8 cellular contexts compared by ENCODE assay signal in the genomic region with DNA sequence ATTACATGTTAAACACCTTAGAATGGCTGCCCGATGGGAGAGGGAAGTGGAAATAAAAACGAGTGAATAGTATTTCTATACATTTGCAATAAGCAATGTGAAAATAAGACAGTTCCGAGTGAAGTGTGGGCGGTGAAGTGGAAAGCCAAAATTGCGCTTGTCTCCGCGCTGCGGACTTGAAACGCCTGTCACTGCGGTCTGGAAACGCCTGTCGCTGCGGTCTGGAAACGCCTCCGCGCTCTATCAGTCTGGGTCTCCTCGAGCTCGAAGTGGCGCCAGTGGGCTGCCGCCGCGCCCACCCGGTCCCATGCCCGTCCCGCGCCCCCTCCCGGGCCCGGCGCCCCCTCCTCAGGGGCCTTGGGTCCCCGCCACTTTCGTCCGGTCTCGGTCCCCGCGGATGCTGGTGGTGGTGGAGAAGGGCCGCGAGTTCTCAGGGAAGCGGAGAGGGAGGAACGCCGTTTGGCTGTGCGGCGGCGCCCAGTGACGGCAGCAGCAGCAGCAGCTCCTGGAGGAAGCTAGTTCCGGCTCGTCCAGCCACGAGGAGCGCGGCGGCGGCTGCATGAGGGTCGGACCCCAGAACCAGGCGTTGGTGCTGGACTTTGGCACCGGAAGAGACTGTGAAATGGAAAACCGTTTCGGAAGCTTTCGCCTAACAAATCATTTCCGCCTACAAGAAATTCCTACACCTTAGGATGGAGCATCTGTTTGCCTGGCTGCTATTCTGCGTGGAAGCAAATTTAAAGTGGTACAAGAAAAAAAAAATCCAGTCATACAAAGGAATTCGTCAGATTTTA. TPM values are rescaled to one million over a fixed set of nuclear protein-coding genes. Genes with fewer than 3 reads are reported as not detected.
DNase-seq lines count a peak whose midpoint lies in the region; ATAC-seq and TF ChIP-seq lines count a peak whose summit lies in the region.

No MANE protein-coding gene starts in this region.

- H3K9me3 ChIP-seq in duodenal mucosa (ENCODE audit: control insufficient read depth in 1 of 2, low read length in 2 of 2) (no peaks in the 10 kb centered on the region), right lobe of liver (no peaks in the 10 kb centered on the region)

- WGBS in right lobe of liver (ENCODE audit: insufficient coverage, low coverage, low lambda C conversion rate, missing lambda C conversion rate): 1% methylated on average over 26 of the region's 60 CpGs

- H3K4me1 ChIP-seq in duodenal mucosa (ENCODE audit: control insufficient read depth in 1 of 2, insufficient read depth in 2 of 2, low read length in 2 of 2) (peaks cover 16 to 20% of the 10 kb centered on the region in 2 donors), right lobe of liver (peaks cover 0 to 31% (median 3%) of the 10 kb centered on the region in 4 donors)

- peak; percentile 82 for DNase-seq in EH (ENCODE audit: low read depth)
- peak; percentile 93 for DNase-seq in NCI-H526 treated with DMSO at 0.1 percent for 48 hours (lab: John Stamatoyannopoulos, UW)
- DNase-seq in activated CD4-positive, alpha-beta memory T cell treated with anti-CD3 and anti-CD28 coated beads for 36 hours: peak; percentile 72
- DNase-seq in right lobe of liver: peak; percentile 69 to 81 (median 76)
- DNase-seq in stimulated activated CD4-positive, alpha-beta T cell treated with anti-CD3 and anti-CD28 coated beads, Interleukin-4, amount 100 ng/mL, for 24 hours: peak; percentile 69

- no peaks in the 10 kb centered on the region for H3K9me3 Mint-ChIP-seq in activated CD4-positive, alpha-beta memory T cell treated with anti-CD3 and anti-CD28 coated beads for 36 hours

- CTCF ChIA-PET in activated CD4-positive, alpha-beta memory T cell treated with anti-CD3 and anti-CD28 coated beads for 36 hours (lab: Charles Lee): interaction anchor here (0.6 to 3.4 kb wide), 14 partner anchors 9 to 151 kb away, joined by 3 to 15 read pairs (median 5); a partner anchor contains a TSS

- H3K27ac ChIP-seq in duodenal mucosa (ENCODE audit: low read depth, low read length): peak overlapping the region; percentile 78
- H3K27ac ChIP-seq in right lobe of liver: peak overlapping the region; percentile 41 to 69 (median 46)

- peak overlapping the region; percentile 79 for H3K4me3 Mint-ChIP-seq in activated CD4-positive, alpha-beta memory T cell treated with anti-CD3 and anti-CD28 coated beads for 36 hours

- peaks cover 16% of the 10 kb centered on the region for H3K27me3 Mint-ChIP-seq in activated CD4-positive, alpha-beta memory T cell treated with anti-CD3 and anti-CD28 coated beads for 36 hours

- no peaks in the 10 kb centered on the region for H3K36me3 Mint-ChIP-seq in activated CD4-positive, alpha-beta memory T cell treated with anti-CD3 and anti-CD28 coated beads for 36 hours

- POLR2A ChIA-PET in activated CD4-positive, alpha-beta memory T cell treated with anti-CD3 and anti-CD28 coated beads for 36 hours (lab: Charles Lee): interaction anchor here (0.6 to 1.6 kb wide), 2 partner anchors 55 to 276 kb away, joined by 3 to 4 read pairs; a partner anchor contains a TSS

- H3K27me3 ChIP-seq in duodenal mucosa (ENCODE audit: control insufficient read depth in 1 of 2, insufficient read depth in 2 of 2, low read length in 2 of 2): no peaks in the 10 kb centered on the region
- no peaks in the 10 kb centered on the region for H3K27me3 ChIP-seq in right lobe of liver

- TF ChIP-seq CTCF in right lobe of liver (IDR thresholded peaks at IDR 0.05): peak in 1 of 4 donors; percentile 6

- peak overlapping the region; percentile 71 to 90 for H3K4me3 ChIP-seq in duodenal mucosa (ENCODE audit: low read depth in 1 of 2, low read length in 2 of 2)
- H3K4me3 ChIP-seq in right lobe of liver: peak overlapping the region; percentile 43 to 65 (median 53)

- intact Hi-C loops in activated CD4-positive, alpha-beta memory T cell treated with anti-CD3 and anti-CD28 coated beads for 36 hours (cut with micrococcal nuclease): loop anchor here (1.0 to 10.0 kb wide), 6 partner anchors 76 to 661 kb away; a partner anchor contains a TSS
- intact Hi-C loops in right lobe of liver (cut with DNase I): no loop called here

- ATAC-seq in HG03354 (IDR thresholded peaks at IDR 0.05; ENCODE audit: poor library complexity, severe bottlenecking, unreplicated experiment) (peak; percentile 28), right lobe of liver (peak; percentile 69 to 80 (median 76)), HG03565 (IDR thresholded peaks at IDR 0.05; ENCODE audit: unreplicated experiment) (no peak)

- peak; percentile 34 for TF ChIP-seq POLR2A in right lobe of liver (IDR thresholded peaks at IDR 0.05)

- peak overlapping the region; percentile 70 to 87 for H3K9ac ChIP-seq in duodenal mucosa (ENCODE audit: low read depth in 1 of 2, low read length in 2 of 2)

- H3K4me1 Mint-ChIP-seq in activated CD4-positive, alpha-beta memory T cell treated with anti-CD3 and anti-CD28 coated beads for 36 hours (ENCODE audit: low read depth): peaks cover 33% of the 10 kb centered on the region

- H3K36me3 ChIP-seq in duodenal mucosa (ENCODE audit: control insufficient read depth in 1 of 2, insufficient read depth in 2 of 2, low read length in 2 of 2) (peaks cover 6 to 7% of the 10 kb centered on the region in 2 donors), right lobe of liver (no peaks in the 10 kb centered on the region)

- no peak overlapping the region for H3K27ac Mint-ChIP-seq in activated CD4-positive, alpha-beta memory T cell treated with anti-CD3 and anti-CD28 coated beads for 36 hours

RNA-seq across cellular contexts. Expression of a gene that starts 1.8 kb away (rescaled TPM):
- total RNA-seq in activated CD4-positive, alpha-beta memory T cell treated with anti-CD3 and anti-CD28 coated beads for 36 hours: under 1 TPM; 0.69 to 0.82 TPM
- 1 to 10 TPM in 3 of 6 experiments, under 1 TPM in 3; 0.15 to 3.2 (median 1.0) TPM for total RNA-seq in right lobe of liver

RNA-seq across cellular contexts. Expression of a gene that starts 35.0 kb away (rescaled TPM):
- under 1 TPM; 0.10 to 0.57 TPM for total RNA-seq in activated CD4-positive, alpha-beta memory T cell treated with anti-CD3 and anti-CD28 coated beads for 36 hours
- total RNA-seq in right lobe of liver: 1 to 10 TPM in 5 of 6 experiments, under 1 TPM in 1; 0.93 to 3.7 (median 2.0) TPM
